Comparison of ENCODE assay signal across 8 cellular contexts in genomic region chr10:4767033-4767814, GRCh38. TPM values are rescaled to one million over a fixed set of nuclear protein-coding genes. Genes with fewer than 3 reads are reported as not detected.
DNase-seq lines count a peak whose midpoint lies in the region; ATAC-seq and TF ChIP-seq lines count a peak whose summit lies in the region.

No MANE protein-coding gene starts in this region.

- in situ Hi-C loops in T47D (cut with HindIII; ENCODE audit: low pct_unique_long_range_greater_than_20kb, low sequenced_read_pairs), result no loop called here

- TF ChIP-seq EP300 in Ishikawa (IDR thresholded peaks at IDR 0.05; ENCODE audit: borderline replicate concordance), result no peak

- 32 to 33% methylated on average over 7 of the region's 7 CpGs for WGBS in aorta, 2 donors

- POLR2A ChIA-PET in Caco-2 (lab: Charles Lee), result no interaction called here

- no peak overlapping the region for H3K27ac Mint-ChIP-seq in Caco-2 (ENCODE audit: unreplicated experiment)
- H3K27ac Mint-ChIP-seq in activated T-cell treated with anti-CD3 and anti-CD28 coated beads, Interleukin-2, amount 50 U/mL, for 24 hours, result no peak overlapping the region

- CTCF ChIA-PET in Caco-2 (lab: Charles Lee), result interaction anchor here (0.6 to 1.4 kb wide), 2 partner anchors 209 to 1569 kb away, joined by 3 to 5 read pairs; no protein-coding TSS in a partner anchor

- H3K4me1 ChIP-seq in Caco-2 (no peaks in the 10 kb centered on the region), aorta (ENCODE audit: control insufficient read depth in 1 of 2, insufficient read depth in 2 of 2, low read length in 2 of 2) (peaks cover 3 to 5% of the 10 kb centered on the region in 2 donors)

- intact Hi-C loops in Caco-2 (cut with micrococcal nuclease; ENCODE audit: unreplicated experiment) (loop anchor here (1.0 to 5.0 kb wide), 5 partner anchors 90 to 1570 kb away; no protein-coding TSS in a partner anchor), aorta (cut with DNase I) (loop anchor here (5.0 to 10.0 kb wide), 8 partner anchors 102 to 1572 kb away; no protein-coding TSS in a partner anchor)

- peak; percentile 69 to 74 for TF ChIP-seq CTCF in Caco-2 (IDR thresholded peaks at IDR 0.05; ENCODE audit: insufficient read depth in 1 of 2, low read depth in 1 of 2, low read length in 1 of 2, severe bottlenecking in 1 of 2, unreplicated experiment in 1 of 2)

- peak; percentile 74 for ATAC-seq in aorta (ENCODE audit: low FRiP score)
- ATAC-seq in GM21529 (IDR thresholded peaks at IDR 0.05; ENCODE audit: unreplicated experiment), result no peak

- H3K27me3 ChIP-seq in Caco-2 (replicated peaks; ENCODE audit: control insufficient read depth, insufficient read depth, low read length) (no peaks in the 10 kb centered on the region), aorta (ENCODE audit: control insufficient read depth in 1 of 2, insufficient read depth in 2 of 2, low read length in 1 of 2) (no peaks in the 10 kb centered on the region)

- no peaks in the 10 kb centered on the region for H3K9me3 Mint-ChIP-seq in Caco-2 (ENCODE audit: unreplicated experiment)
- no peaks in the 10 kb centered on the region for H3K9me3 Mint-ChIP-seq in activated T-cell treated with anti-CD3 and anti-CD28 coated beads, Interleukin-2, amount 50 U/mL, for 24 hours

- no peak overlapping the region for H3K27ac ChIP-seq in aorta (ENCODE audit: low read depth in 1 of 2, low read length in 2 of 2)

- no peak overlapping the region for H3K4me3 Mint-ChIP-seq in Caco-2 (ENCODE audit: unreplicated experiment)
- H3K4me3 Mint-ChIP-seq in activated T-cell treated with anti-CD3 and anti-CD28 coated beads, Interleukin-2, amount 50 U/mL, for 24 hours, result no peak overlapping the region

- BruUV-seq in Caco-2 (replicated peaks; lab: Mats Ljungman, UMichigan), result no TSS peak

- H3K4me3 ChIP-seq in Caco-2 (ENCODE audit: low read depth, low read length) (no peak overlapping the region), aorta (ENCODE audit: low read length in 2 of 2) (no peak overlapping the region)

- H3K27me3 Mint-ChIP-seq in Caco-2 (ENCODE audit: insufficient read depth, unreplicated experiment), result peaks cover 8% of the 10 kb centered on the region
- peaks cover 51% of the 10 kb centered on the region for H3K27me3 Mint-ChIP-seq in activated T-cell treated with anti-CD3 and anti-CD28 coated beads, Interleukin-2, amount 50 U/mL, for 24 hours

- peak; percentile 80 for TF ChIP-seq RAD21 in Ishikawa (IDR thresholded peaks at IDR 0.05; ENCODE audit: low read depth)

- no peaks in the 10 kb centered on the region for H3K9me3 ChIP-seq in Caco-2
- no peaks in the 10 kb centered on the region for H3K9me3 ChIP-seq in aorta (ENCODE audit: control insufficient read depth, low read length)

- no peaks in the 10 kb centered on the region for H3K36me3 ChIP-seq in Caco-2 (ENCODE audit: control insufficient read depth, insufficient read depth, low read length)
- no peaks in the 10 kb centered on the region for H3K36me3 ChIP-seq in aorta (ENCODE audit: control insufficient read depth in 1 of 2, insufficient read depth in 2 of 2, low read length in 1 of 2)

- no peaks in the 10 kb centered on the region for H3K36me3 Mint-ChIP-seq in Caco-2 (ENCODE audit: insufficient read depth, unreplicated experiment)
- H3K36me3 Mint-ChIP-seq in activated T-cell treated with anti-CD3 and anti-CD28 coated beads, Interleukin-2, amount 50 U/mL, for 24 hours (ENCODE audit: low read depth), result no peaks in the 10 kb centered on the region

- DNase-seq in Caco-2 (peak in 1 of 2 experiments; percentile 18), T47D (ENCODE audit: low read depth in 1 of 2, low spot score in 1 of 2) (peak; percentile 17 to 70), kidney tubule cell (ENCODE audit: low spot score) (peak; percentile 71), aorta (no peak), GF-D8 (lab: John Stamatoyannopoulos, UW) (no peak)
- no peak for DNase-seq in activated T-cell treated with anti-CD3 and anti-CD28 coated beads, Interleukin-2, amount 50 U/mL, for 24 hours

- H3K4me1 Mint-ChIP-seq in Caco-2 (ENCODE audit: low read depth, unreplicated experiment), result no peaks in the 10 kb centered on the region
- H3K4me1 Mint-ChIP-seq in activated T-cell treated with anti-CD3 and anti-CD28 coated beads, Interleukin-2, amount 50 U/mL, for 24 hours (ENCODE audit: low read depth), result peaks cover 12% of the 10 kb centered on the region

TF ChIP-seq in Ishikawa, 13 proteins besides CTCF, POLR2A, EP300 and RAD21:
- TF ChIP-seq CEBPB (IDR thresholded peaks at IDR 0.05), result no peak
- no peak for TF ChIP-seq REST (IDR thresholded peaks at IDR 0.05; ENCODE audit: low read depth)
- no peak for TF ChIP-seq FOXM1 (IDR thresholded peaks at IDR 0.05; ENCODE audit: borderline replicate concordance, low read depth)
- TF ChIP-seq USF1 (IDR thresholded peaks at IDR 0.05), result no peak
- TF ChIP-seq TCF12 (IDR thresholded peaks at IDR 0.05; ENCODE audit: low read depth), result no peak
- no peak for TF ChIP-seq CREB1 (IDR thresholded peaks at IDR 0.05; ENCODE audit: low read depth)
- TF ChIP-seq YY1 (IDR thresholded peaks at IDR 0.05; ENCODE audit: low read depth), result no peak
- no peak for TF ChIP-seq ZBTB7A (IDR thresholded peaks at IDR 0.05; ENCODE audit: low read depth)
- TF ChIP-seq TEAD4 (IDR thresholded peaks at IDR 0.05), result no peak
TF ChIP-seq in Ishikawa: peak in this region for 0.

RNA-seq across cellular contexts. Expression of gene AKR1E2, which starts 58.8 kb away (rescaled TPM):
- total RNA-seq in Caco-2 (2022) (68.3 and 68.5 TPM in 2 replicates), aorta (10 to 100 TPM; 11.0 to 20.8 TPM)
- polyA plus RNA-seq in aorta, result 1 to 10 TPM; 4.9 to 5.0 TPM

Comparison
In these comparisons a context has a peak if more than half of its experiments do, and no peak if none do; other contexts are left out.
1. DNase-seq: peak in T47D (2 of 2) and kidney tubule cell (single experiment); none in aorta (0 of 2), GF-D8 (single experiment) and activated T-cell treated with anti-CD3 and anti-CD28 coated beads, Interleukin-2, amount 50 U/mL, for 24 hours (single experiment).